20 cellular contexts compared by ENCODE assay signal in the genomic region with DNA sequence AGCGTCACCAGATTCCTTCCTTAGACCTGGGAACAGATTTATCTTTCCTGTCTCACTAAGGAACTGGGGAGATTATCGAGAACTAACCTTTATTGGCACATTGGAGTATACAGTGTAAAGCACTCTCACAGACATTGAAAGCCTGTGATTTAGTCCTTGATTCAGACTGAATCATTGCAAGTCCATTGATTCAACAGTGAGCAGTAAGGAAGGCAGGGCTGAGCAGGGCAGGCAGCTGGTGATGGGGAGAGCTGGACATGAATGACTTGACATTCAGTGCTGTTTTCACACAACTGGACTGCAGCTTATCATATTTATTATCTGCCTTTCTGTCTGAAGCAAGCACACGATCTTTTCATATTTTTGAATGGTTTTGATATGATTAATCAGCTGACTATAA.
"Had no signal": no experiment of that assay in that cellular context is flagged by ENCODE, and none has a peak within 500 bp of the region (broad histone marks: within the 10 kb centered on the region; RNA-seq: fewer than 3 reads in every experiment).

No MANE protein-coding gene starts in this region.

- H3K27me3 Mint-ChIP-seq: brain, type B pancreatic cell had no signal

- H3K4me2 ChIP-seq: neural progenitor cell had no signal

- H3K4me3 Mint-ChIP-seq: brain, mesothelial cell of epicardium, neural progenitor cell, type B pancreatic cell had no signal

- H3K4me3 ChIP-seq: heart right ventricle, neural progenitor cell, suprapubic skin had no signal

- H3K27ac ChIP-seq: neural progenitor cell, parathyroid adenoma, suprapubic skin had no signal

- H3K36me3 ChIP-seq: neural progenitor cell had no signal

- H3K79me2 ChIP-seq: parathyroid adenoma had no signal

- H3K9me3 Mint-ChIP-seq: brain, mesothelial cell of epicardium, neural progenitor cell, type B pancreatic cell had no signal

- ATAC-seq: esophagus mucosa had no signal

- DNase-seq: activated CD4-positive, alpha-beta T cell treated with anti-CD3 and anti-CD28 coated beads, Interleukin-2, amount 50 U/mL, for 1 hour; activated CD4-positive, CD25-positive, alpha-beta regulatory T cell; activated naive CD4-positive, alpha-beta T cell treated with anti-CD3 and anti-CD28 coated beads, Interleukin-2, amount 50 U/mL, for 16 hours; activated T-cell treated with anti-CD3 and anti-CD28 coated beads for 4 hours; amygdala; cerebellar nuclear complex; dermis blood vessel endothelial cell; heart right ventricle; islet precursor cell; retina; stimulated activated CD4-positive, alpha-beta T cell treated with anti-CD3 and anti-CD28 coated beads, Interleukin-2, amount 100 ng/mL, for 24 hours; stimulated activated naive CD4-positive, alpha-beta T cell; T-helper 2 cell had no signal

- H3K4me1 Mint-ChIP-seq: brain, neural progenitor cell had no signal

- H3K9me3 ChIP-seq: heart right ventricle, suprapubic skin had no signal

- H2AFZ ChIP-seq: neural progenitor cell, parathyroid adenoma had no signal

- H3K9ac ChIP-seq: neural progenitor cell, parathyroid adenoma had no signal

- H3K27me3 ChIP-seq: heart right ventricle, neural progenitor cell, suprapubic skin had no signal

- H3K4me1 ChIP-seq: neural progenitor cell, parathyroid adenoma, suprapubic skin had no signal
